Comparison of ENCODE assay signal across 10 cellular contexts in genomic region chrX:40068048-40068447, GRCh38. TPM values are rescaled to one million over a fixed set of nuclear protein-coding genes. Genes with fewer than 3 reads are reported as not detected.
A peak's percentile ranks its signal among the peaks of the same experiment; 100 is the strongest.
DNase-seq lines count a peak whose midpoint lies in the region; ATAC-seq and TF ChIP-seq lines count a peak whose summit lies in the region.
"Had no signal": no experiment of that assay in that cellular context is flagged by ENCODE, and none has a peak within 500 bp of the region (broad histone marks: within the 10 kb centered on the region; RNA-seq: fewer than 3 reads in every experiment).

No MANE protein-coding gene starts in this region.

- H3K4me3 Mint-ChIP-seq in CD4-positive, alpha-beta memory T cell, result no peak overlapping the region

- H3K4me1 ChIP-seq in CD4-positive, alpha-beta memory T cell (ENCODE audit: insufficient read depth, low read length), result peaks cover 49% of the 10 kb centered on the region
- H3K4me1 ChIP-seq in Panc1 (ENCODE audit: control insufficient read depth, insufficient read depth, low read length), result peaks cover 3% of the 10 kb centered on the region; the same call in 1 of the 2 replicates

- H3K4me3 ChIP-seq in CD4-positive, alpha-beta memory T cell (ENCODE audit: low read length in 2 of 2), result no peak overlapping the region
- H3K4me3 ChIP-seq in Panc1 (ENCODE audit: low read depth in 2 of 2, low read length in 2 of 2), result no peak overlapping the region
- H3K4me3 ChIP-seq: cardiac muscle cell had no signal

- peaks cover 25 to 57% of the 10 kb centered on the region in 2 donors for H3K36me3 Mint-ChIP-seq in CD4-positive, alpha-beta memory T cell

- no peaks in the 10 kb centered on the region for H3K27me3 ChIP-seq in CD4-positive, alpha-beta memory T cell (ENCODE audit: insufficient read depth, low read length)
- no peaks in the 10 kb centered on the region for H3K27me3 ChIP-seq in Panc1 (ENCODE audit: control insufficient read depth, insufficient read depth, low read length)
- H3K27me3 ChIP-seq: cardiac muscle cell had no signal

- DNase-seq in CD4-positive, alpha-beta memory T cell, result peak in 4 of 5 donors; percentile 25 to 46 (median 38)
- peak; percentile 28 for DNase-seq in ELF-1 (ENCODE audit: low read depth, low spot score)
- no peak for DNase-seq in Panc1 (ENCODE audit: low read depth, low spot score)
- DNase-seq in erythroblast (lab: John Stamatoyannopoulos, UW), result peak; percentile 15 to 22
- no peak for DNase-seq in NCI-H2081 (lab: John Stamatoyannopoulos, UW)
- no peak for DNase-seq in activated T-cell treated with anti-CD3 and anti-CD28 coated beads, Interleukin-2, amount 50 U/mL, for 48 hours
- DNase-seq: SHP77; stimulated activated CD8-positive, alpha-beta memory T cell treated with anti-CD3 and anti-CD28 coated beads, Interleukin-4, amount 100 ng/mL, for 48 hours had no signal

- peaks cover 27 to 54% (median 43%) of the 10 kb centered on the region in 4 donors for H3K4me1 Mint-ChIP-seq in CD4-positive, alpha-beta memory T cell

- H3K9me3 ChIP-seq in CD4-positive, alpha-beta memory T cell (ENCODE audit: control insufficient read depth in 1 of 2, low read length in 2 of 2), result no peaks in the 10 kb centered on the region
- no peaks in the 10 kb centered on the region for H3K9me3 ChIP-seq in Panc1 (ENCODE audit: control insufficient read depth, insufficient read depth, low read depth, low read length)

- H3K27ac Mint-ChIP-seq in CD4-positive, alpha-beta memory T cell, result peak overlapping the region; percentile 2 to 86 (median 64)

- H3K9me3 Mint-ChIP-seq in CD4-positive, alpha-beta memory T cell, result no peaks in the 10 kb centered on the region

- no peak for TF ChIP-seq CTCF in Panc1 (IDR thresholded peaks at IDR 0.05)

- no peak for TF ChIP-seq POLR2A in erythroblast (IDR thresholded peaks at IDR 0.05; ENCODE audit: low read length)

- in situ Hi-C loops in Panc1 (cut with HindIII; ENCODE audit: low pct_unique_long_range_greater_than_20kb, low sequenced_read_pairs), result no loop called here

- CTCF ChIA-PET in CD4-positive, alpha-beta memory T cell (lab: Charles Lee; ENCODE audit: partially characterized antibody), result no interaction called here
- CTCF ChIA-PET in Panc1 (lab: Charles Lee), result no interaction called here

- H3K36me3 ChIP-seq in CD4-positive, alpha-beta memory T cell (ENCODE audit: insufficient read depth, low read length), result peaks cover 29% of the 10 kb centered on the region
- H3K36me3 ChIP-seq in Panc1 (ENCODE audit: control insufficient read depth, insufficient read depth, low read length), result no peaks in the 10 kb centered on the region; the same call in 1 of the 2 replicates

- POLR2A ChIA-PET in CD4-positive, alpha-beta memory T cell (lab: Charles Lee; ENCODE audit: partially characterized antibody), result no interaction called here
- POLR2A ChIA-PET in Panc1 (lab: Charles Lee), result no interaction called here

- intact Hi-C loops in CD4-positive, alpha-beta memory T cell (cut with micrococcal nuclease), result loop anchor here (1.0 to 5.0 kb wide), 2 partner anchors 254 to 336 kb away; no protein-coding TSS in a partner anchor
- intact Hi-C loops in Panc1 (cut with micrococcal nuclease; ENCODE audit: unreplicated experiment), result no loop called here

- no peak overlapping the region for H3K27ac ChIP-seq in CD4-positive, alpha-beta memory T cell (ENCODE audit: low read depth, low read length)
- H3K27ac ChIP-seq in Panc1 (ENCODE audit: low read length), result no peak overlapping the region
- H3K27ac ChIP-seq: cardiac muscle cell had no signal

- no TSS peak for BruUV-seq in Panc1 (replicated peaks; lab: Mats Ljungman, UMichigan)

- H3K27me3 Mint-ChIP-seq in CD4-positive, alpha-beta memory T cell, result no peaks in the 10 kb centered on the region

- ATAC-seq in Panc1 (peak; percentile 28; the same call in 1 of the 2 replicates), HG02870 (IDR thresholded peaks at IDR 0.05; ENCODE audit: unreplicated experiment) (no peak)

RNA-seq across cellular contexts. Expression of gene BCOR, which starts 29.7 kb away (rescaled TPM):
- 10 to 100 TPM; 47.1 to 48.7 TPM for total RNA-seq in CD4-positive, alpha-beta memory T cell
- 1 to 10 TPM; 1.9 to 7.0 TPM for polyA plus RNA-seq in CD4-positive, alpha-beta memory T cell
- total RNA-seq in Panc1 (2021; ENCODE audit: unreplicated experiment), result 48.3 TPM
- polyA plus RNA-seq in Panc1 (2012; ENCODE audit: insufficient read length), result 33.8 TPM

Comparison
In these comparisons a context has a peak if more than half of its experiments do, and no peak if none do; other contexts are left out.
1. DNase-seq: peak in CD4-positive, alpha-beta memory T cell (4 of 5), ELF-1 (single experiment) and erythroblast (2 of 2); none in Panc1 (single experiment), NCI-H2081 (0 of 2) and activated T-cell treated with anti-CD3 and anti-CD28 coated beads, Interleukin-2, amount 50 U/mL, for 48 hours (0 of 2).